ENCODE assay signal across 9 cellular contexts in genomic region chr12:69007166-69007857, GRCh38.
DNase-seq lines count a peak whose midpoint lies in the region; ATAC-seq, FAIRE-seq and TF ChIP-seq lines count a peak whose summit lies in the region.
"Had no signal": no experiment of that assay in that cellular context is flagged by ENCODE, and none has a peak within 500 bp of the region (broad histone marks: within the 10 kb centered on the region; RNA-seq: fewer than 3 reads in every experiment).

No MANE protein-coding gene starts in this region.

- peak overlapping the region in 1 of 2 donors; percentile 87 for H3K27ac ChIP-seq in lung (ENCODE audit: low read depth in 1 of 2, low read length in 1 of 2)
- H3K27ac ChIP-seq: neutrophil had no signal

- 38 to 48% methylated on average over 10 of the region's 10 CpGs for WGBS in lung, 2 donors

- no peaks in the 10 kb centered on the region for H3K27me3 ChIP-seq in lung (ENCODE audit: control insufficient read depth, insufficient read depth)
- H3K27me3 ChIP-seq: neutrophil had no signal

- H3K4me1 Mint-ChIP-seq in brain, result peaks cover 29% of the 10 kb centered on the region
- no peaks in the 10 kb centered on the region for H3K4me1 Mint-ChIP-seq in natural killer cell treated with Interleukin-12 subunit alpha and Interleukin-12 subunit beta and Interleukin-15 and Interleukin-18, amount 100 ng/mL, for 72 hours (ENCODE audit: low read depth in 2 of 2)

- peak overlapping the region; percentile 6 to 73 (median 48) for H3K4me3 Mint-ChIP-seq in brain
- H3K4me3 Mint-ChIP-seq in natural killer cell treated with Interleukin-12 subunit alpha and Interleukin-12 subunit beta and Interleukin-15 and Interleukin-18, amount 100 ng/mL, for 72 hours, result no peak overlapping the region

- H3K9me3 ChIP-seq in lung (ENCODE audit: control insufficient read depth in 2 of 2, insufficient read depth in 1 of 2, low read length in 1 of 2), result no peaks in the 10 kb centered on the region
- H3K9me3 ChIP-seq: neutrophil had no signal

- TF ChIP-seq POLR2A in H54 (IDR thresholded peaks at IDR 0.05; ENCODE audit: low read depth, low read length), result no peak

- H3K27me3 Mint-ChIP-seq in brain, result peaks cover 3% of the 10 kb centered on the region
- H3K27me3 Mint-ChIP-seq in natural killer cell treated with Interleukin-12 subunit alpha and Interleukin-12 subunit beta and Interleukin-15 and Interleukin-18, amount 100 ng/mL, for 72 hours, result peaks cover 27 to 61% of the 10 kb centered on the region in 2 donors

- peak overlapping the region in 3 of 5 experiments; percentile 22 to 89 (median 76) for H3K27ac Mint-ChIP-seq in brain
- H3K27ac Mint-ChIP-seq in natural killer cell treated with Interleukin-12 subunit alpha and Interleukin-12 subunit beta and Interleukin-15 and Interleukin-18, amount 100 ng/mL, for 72 hours, result no peak overlapping the region

- no peaks in the 10 kb centered on the region for H3K36me3 Mint-ChIP-seq in brain
- no peaks in the 10 kb centered on the region for H3K36me3 Mint-ChIP-seq in natural killer cell treated with Interleukin-12 subunit alpha and Interleukin-12 subunit beta and Interleukin-15 and Interleukin-18, amount 100 ng/mL, for 72 hours

- DNase-seq in H54 (ENCODE audit: insufficient read length, low spot score) (no peak), NCI-H2107 (lab: John Stamatoyannopoulos, UW) (peak; percentile 6), lung (ENCODE audit: low spot score) (peak; percentile 34), activated gamma-delta T cell treated with Interleukin-2 at 50 U/mL for 16 hours (no peak)
- DNase-seq in natural killer cell treated with Interleukin-12 subunit alpha and Interleukin-12 subunit beta and Interleukin-15 and Interleukin-18, amount 100 ng/mL, for 72 hours (ENCODE audit: low spot score), result no peak

- ATAC-seq in lung (ENCODE audit: insufficient read depth, low FRiP score), result peak; percentile 38
- ATAC-seq in natural killer cell treated with Interleukin-12 subunit alpha and Interleukin-12 subunit beta and Interleukin-15 and Interleukin-18, amount 100 ng/mL, for 72 hours, result no peak
- ATAC-seq in HG03135 (IDR thresholded peaks at IDR 0.05; ENCODE audit: unreplicated experiment), result no peak
- ATAC-seq in GM21515 (IDR thresholded peaks at IDR 0.05; ENCODE audit: unreplicated experiment), result no peak

- TF ChIP-seq CTCF in brain (conservative IDR thresholded peaks at IDR 0.05), result no peak
- TF ChIP-seq CTCF in lung (IDR thresholded peaks at IDR 0.05; ENCODE audit: control extremely low read depth, extremely low read depth), result no peak

- H3K36me3 ChIP-seq in lung (ENCODE audit: control insufficient read depth in 2 of 2, insufficient read depth in 2 of 2, low read length in 2 of 2), result no peaks in the 10 kb centered on the region
- H3K36me3 ChIP-seq: neutrophil had no signal

- FAIRE-seq in H54 (lab: Jason Lieb, UNC), result peak; percentile 89

- peaks cover 0 to 2% of the 10 kb centered on the region in 2 donors for H3K4me1 ChIP-seq in lung (ENCODE audit: control insufficient read depth in 2 of 2, insufficient read depth in 2 of 2, low read length in 2 of 2)

- peaks cover 0 to 3% (median 0%) of the 10 kb centered on the region in 5 experiments for H3K9me3 Mint-ChIP-seq in brain
- H3K9me3 Mint-ChIP-seq in natural killer cell treated with Interleukin-12 subunit alpha and Interleukin-12 subunit beta and Interleukin-15 and Interleukin-18, amount 100 ng/mL, for 72 hours, result no peaks in the 10 kb centered on the region

- no peak overlapping the region for H3K4me3 ChIP-seq in lung

Comparison
In these comparisons a context has a peak if more than half of its experiments do, and no peak if none do; other contexts are left out.
1. DNase-seq: peak in NCI-H2107 (single experiment) and lung (single experiment); none in H54 (single experiment), natural killer cell treated with Interleukin-12 subunit alpha and Interleukin-12 subunit beta and Interleukin-15 and Interleukin-18, amount 100 ng/mL, for 72 hours (single experiment) and activated gamma-delta T cell treated with Interleukin-2 at 50 U/mL for 16 hours (single experiment).
2. H3K27ac Mint-ChIP-seq: peak in brain (3 of 5); none in natural killer cell treated with Interleukin-12 subunit alpha and Interleukin-12 subunit beta and Interleukin-15 and Interleukin-18, amount 100 ng/mL, for 72 hours (0 of 2).